Comparison of ENCODE assay signal across 8 cellular contexts in the genomic region with DNA sequence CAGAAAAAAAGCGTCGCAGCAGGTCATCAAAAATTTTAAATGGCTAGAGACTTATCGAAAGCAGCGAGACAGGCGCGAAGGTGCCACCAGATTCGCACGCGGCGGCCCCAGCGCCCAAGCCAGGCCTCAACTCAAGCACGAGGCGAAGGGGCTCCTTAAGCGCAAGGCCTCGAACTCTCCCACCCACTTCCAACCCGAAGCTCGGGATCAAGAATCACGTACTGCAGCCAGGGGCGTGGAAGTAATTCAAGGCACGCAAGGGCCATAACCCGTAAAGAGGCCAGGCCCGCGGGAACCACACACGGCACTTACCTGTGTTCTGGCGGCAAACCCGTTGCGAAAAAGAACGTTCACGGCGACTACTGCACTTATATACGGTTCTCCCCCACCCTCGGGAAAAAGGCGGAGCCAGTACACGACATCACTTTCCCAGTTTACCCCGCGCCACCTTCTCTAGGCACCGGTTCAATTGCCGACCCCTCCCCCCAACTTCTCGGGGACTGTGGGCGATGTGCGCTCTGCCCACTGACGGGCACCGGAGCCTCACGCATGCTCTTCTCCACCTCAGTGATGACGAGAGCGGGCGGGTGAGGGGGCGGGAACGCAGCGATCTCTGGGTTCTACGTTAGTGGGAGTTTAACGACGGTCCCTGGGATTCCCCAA. TPM values are rescaled to one million over a fixed set of nuclear protein-coding genes. Genes with fewer than 3 reads are reported as not detected.
DNase-seq lines count a peak whose midpoint lies in the region; TF ChIP-seq lines count a peak whose summit lies in the region.

Gene EEF1A1 (minus strand): TSS at position 345 of the 663 bp plus-strand sequence. CDS start 1,006 bp downstream, outside the sequence.

- intact Hi-C loops in stomach (cut with DNase I; ENCODE audit: low total_unique reads) = no loop called here

- H3K4me3 ChIP-seq in H7 (ENCODE audit: insufficient read depth, low read depth, low read length) = peak within 1 kb of the TSS; percentile 91
- peak within 1 kb of the TSS; percentile 82 for H3K4me3 ChIP-seq in MG63
- peak within 1 kb of the TSS; percentile 98 for H3K4me3 ChIP-seq in neural cell (ENCODE audit: low read length)
- H3K4me3 ChIP-seq in stomach = peak within 1 kb of the TSS; percentile 80 to 95 (median 87)

- peak within 1 kb of the TSS; percentile 100 for H3K4me2 ChIP-seq in neural cell (ENCODE audit: low read length)

- H3K36me3 ChIP-seq in H7 (replicated peaks; ENCODE audit: control insufficient read depth, insufficient read depth, low read length) = peaks cover 30% of the 10 kb centered on the region
- peaks cover 52% of the 10 kb centered on the region for H3K36me3 ChIP-seq in MG63
- no peaks in the 10 kb centered on the region for H3K36me3 ChIP-seq in neural cell (ENCODE audit: insufficient read depth, low read length)
- H3K36me3 ChIP-seq in stomach = peaks cover 36 to 40% (median 39%) of the 10 kb centered on the region in 4 donors

- H3K27ac ChIP-seq in neural cell (ENCODE audit: low read length) = peak within 1 kb of the TSS; percentile 100
- H3K27ac ChIP-seq in stomach = peak within 1 kb of the TSS; percentile 96 to 100 (median 99)

- H3K79me2 ChIP-seq in neural cell (replicated peaks; ENCODE audit: insufficient read depth, low read length) = peaks cover 18% of the 10 kb centered on the region

- H3K9me3 ChIP-seq in MG63 = no peaks in the 10 kb centered on the region
- H3K9me3 ChIP-seq in neural cell (ENCODE audit: low read length) = no peaks in the 10 kb centered on the region
- no peaks in the 10 kb centered on the region for H3K9me3 ChIP-seq in stomach

- TF ChIP-seq RAD21 in neural cell (conservative IDR thresholded peaks at IDR 0.05) = no peak

- peak within 1 kb of the TSS; percentile 96 for H2AFZ ChIP-seq in neural cell (ENCODE audit: low read depth, low read length)

- DNase-seq in ELF-1 (ENCODE audit: low read depth, low spot score) = peak; percentile 100
- peak; percentile 95 for DNase-seq in H7
- peak; percentile 100 for DNase-seq in MG63
- peak; percentile 94 for DNase-seq in SIG-M5 (lab: John Stamatoyannopoulos, UW)
- DNase-seq in activated gamma-delta T cell (lab: John Stamatoyannopoulos, UW) = peak; percentile 92
- DNase-seq in fibroblast of the conjunctiva (ENCODE audit: low read depth) = peak; percentile 99
- peak; percentile 99 for DNase-seq in stomach

- H3F3A ChIP-seq in neural cell (ENCODE audit: insufficient read depth, low read length, poor library complexity, severe bottlenecking) = peaks cover 8% of the 10 kb centered on the region

- WGBS in stomach, 5 donors = 0% methylated on average over 38 to 53 of the region's 53 CpGs

- peaks cover 14% of the 10 kb centered on the region for H4K20me1 ChIP-seq in neural cell (ENCODE audit: insufficient read depth)

- H3K4me1 ChIP-seq in stomach = peaks cover 41 to 68% (median 59%) of the 10 kb centered on the region in 4 donors

- no peaks in the 10 kb centered on the region for H3K27me3 ChIP-seq in H7 (ENCODE audit: control insufficient read depth, insufficient read depth, low read length)
- H3K27me3 ChIP-seq in MG63 = no peaks in the 10 kb centered on the region
- H3K27me3 ChIP-seq in neural cell (ENCODE audit: insufficient read depth, low read depth, low read length) = no peaks in the 10 kb centered on the region
- no peaks in the 10 kb centered on the region for H3K27me3 ChIP-seq in stomach

- TF ChIP-seq EP300 in neural cell (conservative IDR thresholded peaks at IDR 0.05; ENCODE audit: poor library complexity, severe bottlenecking) (peak; percentile 82), stomach (IDR thresholded peaks at IDR 0.05) (peak; percentile 6)

- TF ChIP-seq POLR2A in stomach (IDR thresholded peaks at IDR 0.05) = peak in 2 of 4 donors; percentile 99

- no peaks in the 10 kb centered on the region for H3K9me2 ChIP-seq in neural cell (ENCODE audit: insufficient read depth, low read length)

- peak within 1 kb of the TSS; percentile 99 for H3K9ac ChIP-seq in neural cell (ENCODE audit: low read length)

- TF ChIP-seq CTCF in neural cell (IDR thresholded peaks at IDR 0.05; ENCODE audit: poor library complexity, severe bottlenecking) (no peak), stomach (IDR thresholded peaks at IDR 0.05) (no peak)

TF ChIP-seq in neural cell, 6 proteins besides CTCF, POLR2A, EP300 and RAD21:
- TF ChIP-seq EZH2 (IDR thresholded peaks at IDR 0.05; ENCODE audit: borderline replicate concordance, insufficient read depth, low read length, poor library complexity, severe bottlenecking) (no peak), TAF1 (IDR thresholded peaks at IDR 0.05; ENCODE audit: low read depth) (peak; percentile 94), MXI1 (conservative IDR thresholded peaks at IDR 0.05; ENCODE audit: poor library complexity, severe bottlenecking) (peak; percentile 93), SMC3 (conservative IDR thresholded peaks at IDR 0.05; ENCODE audit: poor library complexity) (peak; percentile 3), POLR2AphosphoS5 (IDR thresholded peaks at IDR 0.05) (peak; percentile 100)
- TF ChIP-seq, protein P1, sequence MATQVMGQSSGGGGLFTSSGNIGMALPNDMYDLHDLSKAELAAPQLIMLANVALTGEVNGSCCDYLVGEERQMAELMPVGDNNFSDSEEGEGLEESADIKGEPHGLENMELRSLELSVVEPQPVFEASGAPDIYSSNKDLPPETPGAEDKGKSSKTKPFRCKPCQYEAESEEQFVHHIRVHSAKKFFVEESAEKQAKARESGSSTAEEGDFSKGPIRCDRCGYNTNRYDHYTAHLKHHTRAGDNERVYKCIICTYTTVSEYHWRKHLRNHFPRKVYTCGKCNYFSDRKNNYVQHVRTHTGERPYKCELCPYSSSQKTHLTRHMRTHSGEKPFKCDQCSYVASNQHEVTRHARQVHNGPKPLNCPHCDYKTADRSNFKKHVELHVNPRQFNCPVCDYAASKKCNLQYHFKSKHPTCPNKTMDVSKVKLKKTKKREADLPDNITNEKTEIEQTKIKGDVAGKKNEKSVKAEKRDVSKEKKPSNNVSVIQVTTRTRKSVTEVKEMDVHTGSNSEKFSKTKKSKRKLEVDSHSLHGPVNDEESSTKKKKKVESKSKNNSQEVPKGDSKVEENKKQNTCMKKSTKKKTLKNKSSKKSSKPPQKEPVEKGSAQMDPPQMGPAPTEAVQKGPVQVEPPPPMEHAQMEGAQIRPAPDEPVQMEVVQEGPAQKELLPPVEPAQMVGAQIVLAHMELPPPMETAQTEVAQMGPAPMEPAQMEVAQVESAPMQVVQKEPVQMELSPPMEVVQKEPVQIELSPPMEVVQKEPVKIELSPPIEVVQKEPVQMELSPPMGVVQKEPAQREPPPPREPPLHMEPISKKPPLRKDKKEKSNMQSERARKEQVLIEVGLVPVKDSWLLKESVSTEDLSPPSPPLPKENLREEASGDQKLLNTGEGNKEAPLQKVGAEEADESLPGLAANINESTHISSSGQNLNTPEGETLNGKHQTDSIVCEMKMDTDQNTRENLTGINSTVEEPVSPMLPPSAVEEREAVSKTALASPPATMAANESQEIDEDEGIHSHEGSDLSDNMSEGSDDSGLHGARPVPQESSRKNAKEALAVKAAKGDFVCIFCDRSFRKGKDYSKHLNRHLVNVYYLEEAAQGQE (IDR thresholded peaks at IDR 0.05; ENCODE audit: borderline replicate concordance) = peak; percentile 80

RNA-seq across cellular contexts. Expression of gene EEF1A1, which starts in this region (rescaled TPM):
- total RNA-seq in H7 (2014; rRNA removed; shearing (Covaris generic)) = 12,173 and 12,318 TPM in 2 replicates
- 14,402 and 16,931 TPM in 2 replicates for total RNA-seq in MG63 (2014; rRNA removed; shearing (Covaris generic); ENCODE audit: low replicate concordance)
- polyA plus RNA-seq in neural cell = 9,853 and 10,705 TPM in 2 replicates
- polyA minus RNA-seq in neural cell = 10,068 and 10,731 TPM in 2 replicates
- total RNA-seq in stomach = over 10,000 TPM in 1 of 5 donors, 1,000 to 10,000 TPM in 4; 3,004 to 19,399 (median 6,187) TPM
- over 10,000 TPM in 2 of 3 donors, 1,000 to 10,000 TPM in 1; 8,307 to 12,295 (median 10,016) TPM for polyA plus RNA-seq in stomach

Comparison
In these comparisons a context has a peak if more than half of its experiments do, and no peak if none do; other contexts are left out.
1. Peak in every context shown above with its lines: DNase-seq, H3K4me3 ChIP-seq and H3K27ac ChIP-seq.